27 cellular contexts compared by ENCODE assay signal in genomic region chr10:132890301-132890700, GRCh38. TPM values are rescaled to one million over a fixed set of nuclear protein-coding genes. Genes with fewer than 3 reads are reported as not detected.
A peak's percentile ranks its signal among the peaks of the same experiment; 100 is the strongest.
DNase-seq lines count a peak whose midpoint lies in the region; ATAC-seq, FAIRE-seq and TF ChIP-seq lines count a peak whose summit lies in the region.
"Had no signal": no experiment of that assay in that cellular context is flagged by ENCODE, and none has a peak within 500 bp of the region (broad histone marks: within the 10 kb centered on the region; RNA-seq: fewer than 3 reads in every experiment).

No MANE protein-coding gene starts in this region.

- H3K4ac ChIP-seq in neuronal stem cell (ENCODE audit: low read length), result no peak overlapping the region

- no peak for TF ChIP-seq CTCF in D721Med (IDR thresholded peaks at IDR 0.05; ENCODE audit: insufficient read depth, missing control alignments)

- no peaks in the 10 kb centered on the region for H3K9me3 ChIP-seq in neuronal stem cell (replicated peaks in 1 of 2; ENCODE audit: control insufficient read depth in 2 of 2, insufficient read depth in 1 of 2, low read depth in 1 of 2, low read length in 2 of 2)
- H3K9me3 ChIP-seq: BLaER1 treated with 17β-estradiol and CSF1 and Interleukin-3, amounts not matched to agents 10 nM and 100 nM; SK-N-SH had no signal

- intact Hi-C loops in cardiac septum (cut with DNase I), result no loop called here
- intact Hi-C loops in Right ventricle myocardium superior (cut with DNase I), result no loop called here

- no CpG with 5 or more reads among the region's 9 CpGs for WGBS in neuronal stem cell (ENCODE audit: extremely low coverage in 2 of 2, insufficient read length in 2 of 2, insufficient replicate concordance in 1 of 2), 2 donors

- no peak overlapping the region for H2BK15ac ChIP-seq in neuronal stem cell (ENCODE audit: low read length)

- no peak overlapping the region for H3K18ac ChIP-seq in neuronal stem cell (ENCODE audit: low read length)

- no peak overlapping the region for H2BK5ac ChIP-seq in neuronal stem cell (ENCODE audit: low read length)

- H3K14ac ChIP-seq in neuronal stem cell (ENCODE audit: low read length), result no peak overlapping the region

- no peak overlapping the region for H3K4me2 ChIP-seq in neuronal stem cell (ENCODE audit: insufficient read depth, low read length, poor library complexity, severe bottlenecking)
- H3K4me2 ChIP-seq: BLaER1 treated with 17β-estradiol and CSF1 and Interleukin-3, amounts not matched to agents 10 nM and 100 nM; SK-N-SH had no signal

- no peaks in the 10 kb centered on the region for H3K79me1 ChIP-seq in neuronal stem cell (ENCODE audit: low read depth, low read length)

- H3K36me3 ChIP-seq in neuronal stem cell (replicated peaks in 1 of 2; ENCODE audit: control insufficient read depth in 2 of 2, insufficient read depth in 2 of 2, low read length in 2 of 2), result no peaks in the 10 kb centered on the region
- H3K36me3 ChIP-seq: BLaER1 treated with 17β-estradiol and CSF1 and Interleukin-3, amounts not matched to agents 10 nM and 100 nM had no signal

- no peak overlapping the region for H4K8ac ChIP-seq in neuronal stem cell (ENCODE audit: low read depth, low read length)

- peak overlapping the region; percentile 25 for H3K23ac ChIP-seq in neuronal stem cell (ENCODE audit: low read depth, low read length, poor library complexity)

- peaks cover 0 to 30% (median 0%) of the 10 kb centered on the region in 3 experiments for H3K27me3 ChIP-seq in neuronal stem cell (ENCODE audit: control insufficient read depth in 3 of 3, insufficient read depth in 3 of 3, low read depth in 1 of 3, low read length in 3 of 3)

- no peak overlapping the region for H2BK12ac ChIP-seq in neuronal stem cell (ENCODE audit: low read length)

- no peak overlapping the region for H2AFZ ChIP-seq in neuronal stem cell (ENCODE audit: low read length)

- H3K27ac ChIP-seq in neuronal stem cell (replicated peaks; ENCODE audit: low read length), result no peak overlapping the region
- H3K27ac ChIP-seq: BLaER1 treated with 17β-estradiol and CSF1 and Interleukin-3, amounts not matched to agents 10 nM and 100 nM; HL-60; RWPE1 had no signal

- no peak for FAIRE-seq in D721Med (lab: Jason Lieb, UNC)
- FAIRE-seq: A204.1, GM12891, H54 had no signal

- peak overlapping the region; percentile 11 for H2AK5ac ChIP-seq in neuronal stem cell (ENCODE audit: low read depth, low read length)

- H2BK120ac ChIP-seq in neuronal stem cell (ENCODE audit: low read depth, low read length), result no peak overlapping the region

- H3K4me3 ChIP-seq in neuronal stem cell (ENCODE audit: low read length in 2 of 2), result no peak overlapping the region
- H3K4me3 ChIP-seq: BLaER1 treated with 17β-estradiol and CSF1 and Interleukin-3, amounts not matched to agents 10 nM and 100 nM had no signal

- ATAC-seq in Right ventricle myocardium superior (ENCODE audit: poor library complexity) (no peak), esophagus mucosa (peak; percentile 16)
- ATAC-seq: Panc1 had no signal

- H3K9ac ChIP-seq in neuronal stem cell (ENCODE audit: low read depth, low read length, poor library complexity), result no peak overlapping the region
- H3K9ac ChIP-seq: BLaER1 treated with 17β-estradiol and CSF1 and Interleukin-3, amounts not matched to agents 10 nM and 100 nM; SK-N-SH had no signal

- peaks cover 0 to 2% of the 10 kb centered on the region in 2 donors for H3K4me1 ChIP-seq in neuronal stem cell (ENCODE audit: control insufficient read depth in 2 of 2, insufficient read depth in 1 of 2, low read depth in 1 of 2, low read length in 2 of 2)

- no peak overlapping the region for H4K91ac ChIP-seq in neuronal stem cell (ENCODE audit: low read depth, low read length, poor library complexity)

- DNase-seq in cardiac septum (ENCODE audit: low spot score) (peak; percentile 56), Right ventricle myocardium superior (no peak), neuronal stem cell (ENCODE audit: low spot score) (no peak), SKM-1 treated with dmso at 0.1 percent for 144 hours (lab: John Stamatoyannopoulos, UW; ENCODE audit: unreplicated experiment) (no peak), D721Med (ENCODE audit: insufficient read length, low spot score) (no peak)
- DNase-seq in stimulated activated CD4-positive, alpha-beta T cell treated with anti-CD3 and anti-CD28 coated beads, Interleukin-1b, Interleukin-23, amount 100 ng/mL, for 48 hours, result no peak
- DNase-seq: AML-193, DMS79 treated with DMSO at 0.1 percent for 48 hours, GF-D8, NCI-H1092, NCI-H1417 treated with DMSO at 0.1 percent for 48 hours, NCI-H1694 treated with DMSO at 0.1 percent for 48 hours, NCI-H2081, NCI-H226, NCI-H510A, NCI-H69, SK-N-SH had no signal

RNA-seq across cellular contexts. Expression of gene CFAP46, which starts 52.1 kb away (rescaled TPM):
- 0.94 TPM for total RNA-seq in cardiac septum
- 1.9 TPM for total RNA-seq in Right ventricle myocardium superior
- total RNA-seq in esophagus mucosa, result 0.64 TPM
- 1.5 TPM for polyA plus RNA-seq in neuronal stem cell (2013, experiment 1 of 2)
- polyA plus RNA-seq in neuronal stem cell (2013, experiment 2 of 2), result 1.4 TPM
- total RNA-seq: CD4-positive, alpha-beta T cell; OCI-LY7 had no signal
